22 cellular contexts compared by ENCODE assay signal in the genomic region with DNA sequence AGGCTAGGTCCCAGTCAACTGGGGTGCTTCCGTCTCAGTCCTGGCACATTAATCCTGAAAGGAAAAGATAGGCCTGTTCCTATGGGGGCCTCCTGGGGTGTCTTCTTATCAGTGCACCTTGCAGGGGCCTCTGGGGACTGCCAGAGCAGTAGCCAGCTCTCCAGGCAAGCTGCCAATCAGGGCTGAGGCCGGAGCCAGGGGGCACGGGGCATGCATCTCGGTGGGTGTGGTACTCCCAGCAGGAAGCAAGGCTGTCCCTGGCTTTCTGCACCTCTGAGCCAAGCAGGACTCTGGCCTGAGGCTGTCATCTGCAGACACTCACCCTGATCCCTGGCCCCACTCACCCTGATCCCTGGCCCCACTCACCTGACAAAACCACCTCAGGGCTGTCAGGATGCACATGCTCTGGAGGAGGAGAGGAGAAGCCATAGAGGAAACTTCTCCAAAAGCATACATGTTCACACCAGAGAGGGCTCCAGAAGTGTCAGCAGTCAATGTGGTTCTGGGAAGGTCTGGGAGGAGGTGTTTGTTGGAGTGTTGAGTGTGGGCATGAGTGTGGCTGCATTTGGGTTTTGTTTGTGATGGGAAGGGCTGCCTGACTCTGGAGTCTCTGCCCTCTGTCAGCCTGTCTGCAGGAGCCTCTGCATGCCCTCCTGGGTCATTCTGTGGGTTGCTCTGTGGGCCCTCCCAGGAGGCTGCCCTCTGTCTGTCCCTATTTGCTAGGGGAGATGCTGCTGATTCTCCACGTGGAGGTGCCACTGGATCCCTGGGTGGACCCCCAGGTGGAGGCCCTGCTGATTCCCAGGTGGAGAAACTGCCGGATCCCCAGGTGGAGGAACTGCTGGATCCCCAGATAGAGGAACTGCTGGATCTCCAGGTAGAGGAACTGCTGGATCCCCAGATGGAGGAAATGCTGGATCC. TPM values are rescaled to one million over a fixed set of nuclear protein-coding genes. Genes with fewer than 3 reads are reported as not detected.
"Had no signal": no experiment of that assay in that cellular context is flagged by ENCODE, and none has a peak within 500 bp of the region (broad histone marks: within the 10 kb centered on the region; RNA-seq: fewer than 3 reads in every experiment).

No MANE protein-coding gene starts in this region.

- H3K4me2 ChIP-seq: KMS-11 had no signal

- H3K9ac ChIP-seq: KMS-11 had no signal

- ATAC-seq: K562 had no signal

- H3K4me3 ChIP-seq: K562, SJSA1, SK-N-MC had no signal

- H3K4me1 ChIP-seq: SJSA1 had no signal

- DNase-seq: Kasumi-1; MM.1S; NCI-H1105; NCI-H1417; NCI-H1436 treated with DMSO at 0.1 percent for 48 hours; NCI-H1694; NCI-H187 treated with DMSO at 0.1 percent for 48 hours; NCI-H2029 treated with DMSO at 0.1 percent for 48 hours; NCI-H2227 treated with DMSO at 0.1 percent for 48 hours; NCI-H524; NCI-H526 treated with DMSO at 0.1 percent for 48 hours; NCI-H748 treated with DMSO at 0.1 percent for 48 hours; NK-92 treated with Interleukin-12 subunit alpha and Interleukin-12 subunit beta, amount 100 ng/mL, for 24 hours; Right ventricle myocardium superior; RPMI8226; SIG-M5 had no signal

- H3K27ac ChIP-seq: HL-60, KMS-11, SJSA1, SK-N-MC had no signal

- H3K36me3 ChIP-seq: SJSA1 had no signal

RNA-seq across cellular contexts. Expression of gene KCTD15, which starts 22.7 kb away (rescaled TPM):
- polyA plus RNA-seq: IgD-negative memory B cell had no signal
